ENCODE assay signal across 13 cellular contexts in genomic region chr22:45709866-45710265, GRCh38. TPM values are rescaled to one million over a fixed set of nuclear protein-coding genes. Genes with fewer than 3 reads are reported as not detected.
A peak's percentile ranks its signal among the peaks of the same experiment; 100 is the strongest.
DNase-seq lines count a peak whose midpoint lies in the region; ATAC-seq, FAIRE-seq and TF ChIP-seq lines count a peak whose summit lies in the region.
"Had no signal": no experiment of that assay in that cellular context is flagged by ENCODE, and none has a peak within 500 bp of the region (broad histone marks: within the 10 kb centered on the region; RNA-seq: fewer than 3 reads in every experiment).

No MANE protein-coding gene starts in this region.

- no peak overlapping the region for H3K9ac ChIP-seq in neural progenitor cell

- TF ChIP-seq CTCF in bronchial epithelial cell (IDR thresholded peaks at IDR 0.05; ENCODE audit: insufficient read depth, low read length, severe bottlenecking), result no peak
- no peak for TF ChIP-seq CTCF in neural progenitor cell (IDR thresholded peaks at IDR 0.05)
- TF ChIP-seq CTCF in WERI-Rb-1 (IDR thresholded peaks at IDR 0.05; ENCODE audit: low read depth, low read length), result no peak

- H3K4me3 ChIP-seq in bronchial epithelial cell (ENCODE audit: low read depth, low read length), result no peak overlapping the region
- H3K4me3 ChIP-seq in neural progenitor cell, result no peak overlapping the region
- H3K4me3 ChIP-seq in WERI-Rb-1 (ENCODE audit: low read depth, low read length), result no peak overlapping the region

- no peaks in the 10 kb centered on the region for H3K27me3 Mint-ChIP-seq in neural progenitor cell (ENCODE audit: insufficient read depth, low read depth)

- no peaks in the 10 kb centered on the region for H3K4me1 ChIP-seq in neural progenitor cell

- H3K9me3 Mint-ChIP-seq in neural progenitor cell, result no peaks in the 10 kb centered on the region

- peaks cover 3% of the 10 kb centered on the region for H3K36me3 ChIP-seq in bronchial epithelial cell (ENCODE audit: control insufficient read depth, insufficient read depth, low read length)
- H3K36me3 ChIP-seq in neural progenitor cell, result peaks cover 9% of the 10 kb centered on the region
- peaks cover 20% of the 10 kb centered on the region for H3K36me3 ChIP-seq in WERI-Rb-1

- FAIRE-seq in bronchial epithelial cell (lab: Jason Lieb, UNC), result no peak
- FAIRE-seq: GM18507 had no signal

- peaks cover 56% of the 10 kb centered on the region for H4K20me1 ChIP-seq in neural progenitor cell (ENCODE audit: low read depth)

- no peaks in the 10 kb centered on the region for H3K4me1 Mint-ChIP-seq in neural progenitor cell

- no peak for ATAC-seq in GM19023 (IDR thresholded peaks at IDR 0.05; ENCODE audit: unreplicated experiment)

- H3K79me2 ChIP-seq in neural progenitor cell (ENCODE audit: low read depth), result peaks cover 75% of the 10 kb centered on the region

- DNase-seq in Daoy (ENCODE audit: low read depth) (peak; percentile 34), M059J (ENCODE audit: low read depth) (peak; percentile 85), bronchial epithelial cell (ENCODE audit: low read depth) (peak; percentile 37), neural progenitor cell (ENCODE audit: low spot score) (no peak), NCI-H774 (lab: John Stamatoyannopoulos, UW) (no peak), NCI-H526 treated with DMSO at 0.1 percent for 48 hours (lab: John Stamatoyannopoulos, UW) (no peak), WERI-Rb-1 (no peak)
- DNase-seq: activated CD4-positive, alpha-beta T cell treated with anti-CD3 and anti-CD28 coated beads, Interleukin-2, amount 50 U/mL, for 48 hours; DMS53; NCI-H1417 treated with DMSO at 0.1 percent for 48 hours; stimulated activated CD8-positive, alpha-beta memory T cell treated with anti-CD3 and anti-CD28 coated beads, Interleukin-4, amount 100 ng/mL, for 48 hours had no signal

- H3K27ac Mint-ChIP-seq in neural progenitor cell, result peak overlapping the region; percentile 6

- H3K9me3 ChIP-seq in neural progenitor cell (ENCODE audit: low read depth), result no peaks in the 10 kb centered on the region
- no peaks in the 10 kb centered on the region for H3K9me3 ChIP-seq in WERI-Rb-1 (ENCODE audit: severe bottlenecking)

- no peak overlapping the region for H3K4me2 ChIP-seq in neural progenitor cell

- H2AFZ ChIP-seq in neural progenitor cell (replicated peaks), result no peak overlapping the region

- peaks cover 40% of the 10 kb centered on the region for H3K36me3 Mint-ChIP-seq in neural progenitor cell

- no peak overlapping the region for H3K4me3 Mint-ChIP-seq in neural progenitor cell

- H3F3A ChIP-seq in neural progenitor cell (ENCODE audit: low read depth), result peaks cover 4% of the 10 kb centered on the region

- H3K27me3 ChIP-seq in bronchial epithelial cell (ENCODE audit: control insufficient read depth, insufficient read depth, low read length) (no peaks in the 10 kb centered on the region), neural progenitor cell (no peaks in the 10 kb centered on the region), WERI-Rb-1 (ENCODE audit: insufficient read depth, low read depth, severe bottlenecking) (no peaks in the 10 kb centered on the region)

- H3K27ac ChIP-seq in neural progenitor cell, result no peak overlapping the region
- H3K27ac ChIP-seq in WERI-Rb-1, result no peak overlapping the region

RNA-seq across cellular contexts. Expression of gene ATXN10, which starts 38.2 kb away (rescaled TPM):
- 116 and 130 TPM in 2 replicates for total RNA-seq in Daoy (2014; rRNA removed; shearing (Covaris generic))
- 87.7 and 122 TPM in 2 replicates for total RNA-seq in M059J (2014; rRNA removed; shearing (Covaris generic))
- total RNA-seq in bronchial epithelial cell (69.4 and 81.9 TPM in 2 replicates), neural progenitor cell (ENCODE audit: low replicate concordance) (125 and 168 TPM in 2 replicates)

Comparison
In these comparisons a context has a peak if more than half of its experiments do, and no peak if none do; other contexts are left out.
1. DNase-seq: peak in Daoy (single experiment), M059J (single experiment) and bronchial epithelial cell (single experiment); none in neural progenitor cell (single experiment), NCI-H774 (single experiment), NCI-H526 treated with DMSO at 0.1 percent for 48 hours (single experiment) and WERI-Rb-1 (single experiment).